8 cellular contexts compared by ENCODE assay signal in genomic region chr1:167722870-167723251, GRCh38. TPM values are rescaled to one million over a fixed set of nuclear protein-coding genes. Genes with fewer than 3 reads are reported as not detected.
DNase-seq lines count a peak whose midpoint lies in the region; ATAC-seq and TF ChIP-seq lines count a peak whose summit lies in the region.

No MANE protein-coding gene starts in this region.

- H3K36me3 Mint-ChIP-seq in natural killer cell, result no peaks in the 10 kb centered on the region

- no peak for ATAC-seq in natural killer cell
- no peak for ATAC-seq in HG02571 (IDR thresholded peaks at IDR 0.05; ENCODE audit: unreplicated experiment)

- no peak overlapping the region for H3K27ac Mint-ChIP-seq in natural killer cell

- peak overlapping the region; percentile 8 to 73 for H3K27ac ChIP-seq in coronary artery

- no peaks in the 10 kb centered on the region for H3K36me3 ChIP-seq in BJ (ENCODE audit: control insufficient read depth, insufficient read depth, low read length)

- TF ChIP-seq CTCF in BJ (IDR thresholded peaks at IDR 0.05; ENCODE audit: insufficient read depth, low read depth, low read length) (no peak), coronary artery (IDR thresholded peaks at IDR 0.05) (no peak), natural killer cell (IDR thresholded peaks at IDR 0.05) (no peak)

- peaks cover 11 to 14% of the 10 kb centered on the region in 2 donors for H3K4me1 Mint-ChIP-seq in natural killer cell

- H3K27me3 Mint-ChIP-seq in natural killer cell (ENCODE audit: low read depth in 2 of 2), result peaks cover 0 to 11% of the 10 kb centered on the region in 2 donors

- DNase-seq in BJ (ENCODE audit: low read depth), result no peak
- DNase-seq in Jurkat, Clone E6-1 (ENCODE audit: low read depth, low spot score), result no peak
- DNase-seq in coronary artery (ENCODE audit: low spot score), result no peak
- DNase-seq in natural killer cell, result no peak
- DNase-seq in COLO829 (ENCODE audit: low spot score), result no peak
- no peak for DNase-seq in AG08396 (ENCODE audit: low spot score)
- DNase-seq in activated CD4-positive, alpha-beta T cell treated with anti-CD3 and anti-CD28 coated beads for 4 hours, result no peak

- H3K4me3 Mint-ChIP-seq in natural killer cell, result peak overlapping the region; percentile 97

- intact Hi-C loops in natural killer cell (cut with micrococcal nuclease), result no loop called here

- POLR2A ChIA-PET in BJ (lab: Charles Lee), result no interaction called here

- H3K4me3 ChIP-seq in BJ (ENCODE audit: low read depth, low read length) (peak overlapping the region; percentile 91), coronary artery (peak overlapping the region; percentile 94)
- peak overlapping the region; percentile 78 for H3K4me3 ChIP-seq in Jurkat, Clone E6-1 (ENCODE audit: low read length)

- H3K9me3 Mint-ChIP-seq in natural killer cell, result no peaks in the 10 kb centered on the region

- CTCF ChIA-PET in BJ (lab: Yijun Ruan, JAX), result interaction anchor here (0.9 to 1.2 kb wide), 2 partner anchors 97 to 360 kb away, joined by 3 read pairs; no protein-coding TSS in a partner anchor

- no peaks in the 10 kb centered on the region for H3K27me3 ChIP-seq in BJ (ENCODE audit: control insufficient read depth, insufficient read depth, low read length)

RNA-seq across cellular contexts. Expression of gene MPZL1, which starts 1.1 kb away (rescaled TPM):
- polyA plus RNA-seq in BJ (2011; rRNA removed), result 79.1 and 125 TPM in 2 replicates
- polyA minus RNA-seq in BJ (2011; rRNA and poly(A)+ RNA removed), result 62.1 and 64.5 TPM in 2 replicates
- polyA plus RNA-seq in Jurkat, Clone E6-1 (2012; ENCODE audit: insufficient read depth, insufficient read length), result 43.0 TPM
- total RNA-seq in natural killer cell, result 1 to 10 TPM; 3.4 to 4.6 (median 4.0) TPM
